In genomic region chr2:38601463-38602135, GRCh38 we compare ENCODE assay signal across 8 cellular contexts. TPM values are rescaled to one million over a fixed set of nuclear protein-coding genes. Genes with fewer than 3 reads are reported as not detected.
A peak's percentile ranks its signal among the peaks of the same experiment; 100 is the strongest.
DNase-seq lines count a peak whose midpoint lies in the region; TF ChIP-seq lines count a peak whose summit lies in the region.

No MANE protein-coding gene starts in this region.

- H3K4me3 ChIP-seq in ascending aorta: peak overlapping the region; percentile 90 to 91

- in situ Hi-C loops in KBM-7 (cut with MboI; ENCODE audit: low pct_unique_long_range_greater_than_20kb, low sequenced_read_pairs): no loop called here

- peak; percentile 47 for DNase-seq in DMS79 treated with DMSO at 0.1 percent for 48 hours (lab: John Stamatoyannopoulos, UW)
- DNase-seq in DMS79 (lab: John Stamatoyannopoulos, UW): no peak
- peak; percentile 35 for DNase-seq in KBM-7
- DNase-seq in ascending aorta (ENCODE audit: low spot score in 2 of 2): no peak
- DNase-seq in kidney glomerular epithelial cell (lab: John Stamatoyannopoulos, UW): peak; percentile 60
- DNase-seq in substantia nigra (lab: John Stamatoyannopoulos, UW): peak in 5 of 49 donors; percentile 30 to 46 (median 41)
- DNase-seq in GDM1 (lab: John Stamatoyannopoulos, UW): no peak
- DNase-seq in HuH-7.5 (ENCODE audit: low spot score): no peak

- intact Hi-C loops in ascending aorta (cut with DNase I): loop anchor here (2.0 to 5.0 kb wide), 3 partner anchors 64 to 225 kb away; partner anchors contain the start of genes ATL2 and SRSF7

- H3K27me3 ChIP-seq in ascending aorta: no peaks in the 10 kb centered on the region

- no peak for TF ChIP-seq CTCF in ascending aorta (IDR thresholded peaks at IDR 0.05)

- H3K4me1 ChIP-seq in ascending aorta: peaks cover 4 to 33% of the 10 kb centered on the region in 2 donors

- H3K9me3 ChIP-seq in ascending aorta: no peaks in the 10 kb centered on the region

- H3K27ac ChIP-seq in ascending aorta (peak overlapping the region; percentile 96 to 99), substantia nigra (ENCODE audit: low read depth, low read length, poor library complexity, severe bottlenecking) (peak overlapping the region; percentile 93)

- no peaks in the 10 kb centered on the region for H3K36me3 ChIP-seq in ascending aorta

RNA-seq across cellular contexts. Expression of gene HNRNPLL, which starts 1.1 kb away (rescaled TPM):
- total RNA-seq in ascending aorta: 10.6 TPM

Comparison
In these comparisons a context has a peak if more than half of its experiments do, and no peak if none do; other contexts are left out.
1. DNase-seq: peak in DMS79 treated with DMSO at 0.1 percent for 48 hours (single experiment), KBM-7 (single experiment) and kidney glomerular epithelial cell (single experiment); none in DMS79 (single experiment), ascending aorta (0 of 2), GDM1 (single experiment) and HuH-7.5 (single experiment).